In the genomic region with DNA sequence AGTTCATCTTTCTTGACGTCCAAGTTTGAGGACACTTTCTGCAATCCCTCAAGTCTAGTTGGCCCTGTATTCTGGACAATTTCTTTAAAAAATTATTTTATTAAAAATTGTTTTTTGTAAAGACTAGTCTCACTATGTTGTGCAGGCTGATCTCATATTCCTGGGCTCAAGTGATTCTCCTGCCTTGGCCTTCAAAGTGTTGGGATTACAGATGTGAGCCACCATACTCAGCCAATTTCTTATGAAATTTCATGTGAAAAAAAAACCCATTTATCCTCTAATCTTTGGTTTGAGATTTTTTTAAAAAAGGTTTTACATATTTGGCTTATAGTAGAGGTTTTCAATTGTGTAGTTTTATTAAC, we compare ENCODE assay signal across 6 cellular contexts.
"Had no signal": no experiment of that assay in that cellular context is flagged by ENCODE, and none has a peak within 500 bp of the region (broad histone marks: within the 10 kb centered on the region; RNA-seq: fewer than 3 reads in every experiment).

No MANE protein-coding gene starts in this region.

- H3K9me3 ChIP-seq: HAP-1 had no signal

- DNase-seq: GOT3, HFFc6 had no signal

- H3K36me3 Mint-ChIP-seq: IgD-negative memory B cell had no signal

- H3K4me3 ChIP-seq: GM23248, HAP-1 had no signal

- H3K4me1 ChIP-seq: HAP-1 had no signal

- H3K9me3 Mint-ChIP-seq: HFFc6, IgD-negative memory B cell had no signal

- H3K27ac ChIP-seq: GM23248, HL-60 had no signal

- H3K4me3 Mint-ChIP-seq: HFFc6, IgD-negative memory B cell had no signal

- H3K36me3 ChIP-seq: HAP-1 had no signal

- H3K27ac Mint-ChIP-seq: IgD-negative memory B cell had no signal
